27 cellular contexts compared by ENCODE assay signal in the genomic region with DNA sequence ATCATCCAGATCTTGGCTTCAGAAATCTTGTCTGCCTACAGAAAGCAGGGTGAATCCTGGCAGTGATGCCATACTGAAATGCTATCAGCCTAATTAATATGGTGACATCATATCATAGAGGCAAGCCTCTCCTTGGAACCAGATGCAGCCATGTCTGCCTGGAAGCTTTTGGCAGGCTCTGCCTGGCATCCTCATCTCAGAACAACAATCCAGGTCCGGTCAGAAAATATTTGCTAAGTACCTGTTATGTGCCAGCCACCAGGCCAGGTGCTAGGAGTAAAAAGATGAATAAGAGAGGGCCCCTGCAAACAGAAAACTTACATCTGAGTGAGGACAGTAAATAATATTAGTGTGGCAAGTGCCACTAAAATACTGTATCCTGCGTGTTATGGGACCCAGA. TPM values are rescaled to one million over a fixed set of nuclear protein-coding genes. Genes with fewer than 3 reads are reported as not detected.
"Had no signal": no experiment of that assay in that cellular context is flagged by ENCODE, and none has a peak within 500 bp of the region (broad histone marks: within the 10 kb centered on the region; RNA-seq: fewer than 3 reads in every experiment).

No MANE protein-coding gene starts in this region.

- H3K27me3 Mint-ChIP-seq: progenitor cell of endocrine pancreas had no signal

- H3K4me3 ChIP-seq: adrenal gland, ascending aorta, gastrocnemius medialis, spleen, thoracic aorta, upper lobe of left lung had no signal

- H3K4me1 ChIP-seq: adrenal gland, ascending aorta, gastrocnemius medialis, spleen, upper lobe of left lung had no signal

- DNase-seq: activated CD4-positive, alpha-beta T cell treated with anti-CD3 and anti-CD28 coated beads for 1 hour; activated naive CD4-positive, alpha-beta T cell; activated T-cell treated with anti-CD3 and anti-CD28 coated beads, Interleukin-2, amount 50 U/mL, for 1 hour; adrenal gland; effector memory CD4-positive, alpha-beta T cell; gastrocnemius medialis; head of caudate nucleus; hypothalamus; left ventricle myocardium superior; midbrain; natural killer cell; spleen; stimulated activated CD4-positive, alpha-beta T cell treated with anti-CD3 and anti-CD28 coated beads, Interleukin-4, amount 100 ng/mL, for 1 hour; stimulated activated naive CD4-positive, alpha-beta T cell; upper lobe of left lung; WERI-Rb-1 had no signal

- H3K4me1 Mint-ChIP-seq: natural killer cell had no signal

- H3K27ac Mint-ChIP-seq: activated naive CD8-positive, alpha-beta T cell; activated T-helper 2 cell treated with anti-CD3 and anti-CD28 coated beads, Interferon-gamma antibody, Interleukin-2, Interleukin-4, amounts not matched to agents 10 μg/mL and 5 μg/mL and 100 μg/mL, durations not matched to agents 14 hours and 24 hours and 36 hours; natural killer cell; progenitor cell of endocrine pancreas had no signal

- H3K9me3 ChIP-seq: adrenal gland, ascending aorta, gastrocnemius medialis, spleen, thoracic aorta, upper lobe of left lung had no signal

- ATAC-seq: esophagus mucosa, gastrocnemius medialis, left ventricle myocardium superior, natural killer cell had no signal

- H3K36me3 ChIP-seq: adrenal gland, ascending aorta, brain microvascular endothelial cell, gastrocnemius medialis, spleen, thoracic aorta, upper lobe of left lung, WERI-Rb-1 had no signal

- H3K27me3 ChIP-seq: adrenal gland, ascending aorta, brain microvascular endothelial cell, gastrocnemius medialis, spleen, upper lobe of left lung had no signal

- H3K27ac ChIP-seq: adrenal gland, ascending aorta, brain microvascular endothelial cell, gastrocnemius medialis, spleen, thoracic aorta, upper lobe of left lung, WERI-Rb-1 had no signal

- H3K36me3 Mint-ChIP-seq: activated naive CD8-positive, alpha-beta T cell; natural killer cell had no signal

- H3K9me3 Mint-ChIP-seq: activated T-helper 2 cell treated with anti-CD3 and anti-CD28 coated beads, Interferon-gamma antibody, Interleukin-2, Interleukin-4, amounts not matched to agents 10 μg/mL and 5 μg/mL and 100 μg/mL, durations not matched to agents 14 hours and 24 hours and 36 hours; natural killer cell had no signal

- H3K4me3 Mint-ChIP-seq: activated naive CD8-positive, alpha-beta T cell; natural killer cell had no signal

RNA-seq across cellular contexts. Expression of gene GAP43, which starts 7.9 kb away (rescaled TPM):
- total RNA-seq: activated T-helper 2 cell treated with anti-CD3 and anti-CD28 coated beads, Interferon-gamma antibody, Interleukin-2, Interleukin-4, amounts not matched to agents 10 μg/mL and 5 μg/mL and 100 μg/mL, durations not matched to agents 14 hours and 24 hours and 36 hours; dermis microvascular lymphatic vessel endothelial cell; endothelial cell of umbilical vein; esophagus mucosa; mammary epithelial cell; T-helper 2 cell treated with Interferon-gamma antibody and Interleukin-4, amounts not matched to agents 100 ng/mL and 5 ng/mL, for 36 hours had no signal
- polyA plus RNA-seq: mammary epithelial cell had no signal
